Comparison of ENCODE assay signal across 17 cellular contexts in the genomic region with DNA sequence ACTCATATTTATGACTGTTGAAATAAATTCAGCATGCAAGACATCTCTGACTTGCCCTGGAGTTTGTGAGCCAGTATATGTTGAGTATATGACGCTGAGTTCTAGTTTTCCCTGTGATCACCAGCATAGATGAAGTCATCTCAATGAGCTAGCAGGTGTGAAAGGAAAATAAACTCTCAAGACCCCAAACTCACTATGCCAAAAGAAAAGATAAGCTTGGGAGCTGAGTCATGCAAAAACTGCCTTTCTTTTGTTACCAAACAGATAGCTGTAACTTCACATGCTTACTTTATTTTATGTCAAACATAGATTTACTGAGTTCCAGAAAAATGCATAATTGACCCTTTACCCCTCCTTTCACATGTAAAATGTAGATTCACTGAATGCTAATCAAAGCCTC. TPM values are rescaled to one million over a fixed set of nuclear protein-coding genes. Genes with fewer than 3 reads are reported as not detected.
DNase-seq lines count a peak whose midpoint lies in the region; ATAC-seq and TF ChIP-seq lines count a peak whose summit lies in the region.
"Had no signal": no experiment of that assay in that cellular context is flagged by ENCODE, and none has a peak within 500 bp of the region (broad histone marks: within the 10 kb centered on the region; RNA-seq: fewer than 3 reads in every experiment).

No MANE protein-coding gene starts in this region.

- peaks cover 52% of the 10 kb centered on the region for H3K36me3 Mint-ChIP-seq in natural killer cell treated with Interleukin-12 subunit alpha and Interleukin-12 subunit beta and Interleukin-15 and Interleukin-18, amount 100 ng/mL, for 72 hours
- H3K36me3 Mint-ChIP-seq in natural killer cell (peaks cover 16% of the 10 kb centered on the region), type B pancreatic cell (peaks cover 3% of the 10 kb centered on the region)
- H3K36me3 Mint-ChIP-seq in activated T-helper 17 cell treated with anti-CD3 and anti-CD28 coated beads, Interleukin-2, amount 50 U/mL, for 72 hours (ENCODE audit: low read depth), result peaks cover 100% of the 10 kb centered on the region
- peaks cover 30 to 68% of the 10 kb centered on the region in 2 donors for H3K36me3 Mint-ChIP-seq in activated T-cell treated with anti-CD3 and anti-CD28 coated beads, Interleukin-2, amount 50 U/mL, for 72 hours (ENCODE audit: insufficient read depth in 2 of 2)
- H3K36me3 Mint-ChIP-seq: CD14-positive monocyte had no signal

- no peaks in the 10 kb centered on the region for H3K9me3 Mint-ChIP-seq in natural killer cell treated with Interleukin-12 subunit alpha and Interleukin-12 subunit beta and Interleukin-15 and Interleukin-18, amount 100 ng/mL, for 72 hours
- H3K9me3 Mint-ChIP-seq in natural killer cell (no peaks in the 10 kb centered on the region), type B pancreatic cell (no peaks in the 10 kb centered on the region)
- no peaks in the 10 kb centered on the region for H3K9me3 Mint-ChIP-seq in activated T-helper 17 cell treated with anti-CD3 and anti-CD28 coated beads, Interleukin-2, amount 50 U/mL, for 72 hours
- peaks cover 4% of the 10 kb centered on the region in 2 donors for H3K9me3 Mint-ChIP-seq in activated T-cell treated with anti-CD3 and anti-CD28 coated beads, Interleukin-2, amount 50 U/mL, for 72 hours
- H3K9me3 Mint-ChIP-seq: CD8-positive, alpha-beta T cell; HFFc6 had no signal

- TF ChIP-seq CTCF in natural killer cell (IDR thresholded peaks at IDR 0.05) (no peak), type B pancreatic cell (conservative IDR thresholded peaks at IDR 0.05) (no peak), hepatocyte (IDR thresholded peaks at IDR 0.05; ENCODE audit: poor library complexity) (no peak)

- no peak overlapping the region for H3K27ac ChIP-seq in hepatocyte
- H3K27ac ChIP-seq: HL-60 had no signal

- H2AFZ ChIP-seq in hepatocyte, result no peak overlapping the region

- H3K9me3 ChIP-seq in hepatocyte (ENCODE audit: low read depth), result no peaks in the 10 kb centered on the region

- peak overlapping the region; percentile 36 to 42 for H3K27ac Mint-ChIP-seq in natural killer cell treated with Interleukin-12 subunit alpha and Interleukin-12 subunit beta and Interleukin-15 and Interleukin-18, amount 100 ng/mL, for 72 hours
- H3K27ac Mint-ChIP-seq in natural killer cell, result peak overlapping the region in 1 of 2 donors; percentile 23
- H3K27ac Mint-ChIP-seq in activated T-helper 17 cell treated with anti-CD3 and anti-CD28 coated beads, Interleukin-2, amount 50 U/mL, for 72 hours, result peak overlapping the region; percentile 31
- H3K27ac Mint-ChIP-seq in type B pancreatic cell, result peak overlapping the region; percentile 21
- no peak overlapping the region for H3K27ac Mint-ChIP-seq in activated T-cell treated with anti-CD3 and anti-CD28 coated beads, Interleukin-2, amount 50 U/mL, for 72 hours
- H3K27ac Mint-ChIP-seq: CD8-positive, alpha-beta T cell; HFFc6 had no signal

- no peak overlapping the region for H3K4me3 ChIP-seq in hepatocyte

- no peaks in the 10 kb centered on the region for H3K4me1 ChIP-seq in hepatocyte (ENCODE audit: insufficient read depth)

- no peaks in the 10 kb centered on the region for H3K27me3 Mint-ChIP-seq in natural killer cell treated with Interleukin-12 subunit alpha and Interleukin-12 subunit beta and Interleukin-15 and Interleukin-18, amount 100 ng/mL, for 72 hours
- H3K27me3 Mint-ChIP-seq in natural killer cell (ENCODE audit: low read depth in 2 of 2), result no peaks in the 10 kb centered on the region
- no peaks in the 10 kb centered on the region for H3K27me3 Mint-ChIP-seq in activated T-helper 17 cell treated with anti-CD3 and anti-CD28 coated beads, Interleukin-2, amount 50 U/mL, for 72 hours
- H3K27me3 Mint-ChIP-seq in type B pancreatic cell, result no peaks in the 10 kb centered on the region
- no peaks in the 10 kb centered on the region for H3K27me3 Mint-ChIP-seq in activated T-cell treated with anti-CD3 and anti-CD28 coated beads, Interleukin-2, amount 50 U/mL, for 72 hours (ENCODE audit: low read depth)

- no peaks in the 10 kb centered on the region for H3K9me2 ChIP-seq in hepatocyte (replicated peaks; ENCODE audit: insufficient read depth)

- no peaks in the 10 kb centered on the region for H3K79me2 ChIP-seq in hepatocyte

- H3K4me3 Mint-ChIP-seq in natural killer cell treated with Interleukin-12 subunit alpha and Interleukin-12 subunit beta and Interleukin-15 and Interleukin-18, amount 100 ng/mL, for 72 hours, result no peak overlapping the region
- no peak overlapping the region for H3K4me3 Mint-ChIP-seq in natural killer cell
- no peak overlapping the region for H3K4me3 Mint-ChIP-seq in activated T-helper 17 cell treated with anti-CD3 and anti-CD28 coated beads, Interleukin-2, amount 50 U/mL, for 72 hours
- no peak overlapping the region for H3K4me3 Mint-ChIP-seq in type B pancreatic cell
- H3K4me3 Mint-ChIP-seq in activated T-cell treated with anti-CD3 and anti-CD28 coated beads, Interleukin-2, amount 50 U/mL, for 72 hours, result no peak overlapping the region
- H3K4me3 Mint-ChIP-seq: CD14-positive monocyte; CD8-positive, alpha-beta T cell; H9; HFFc6 had no signal

- H3K4me2 ChIP-seq in hepatocyte, result no peak overlapping the region

- peaks cover 13 to 26% of the 10 kb centered on the region in 2 donors for H3K4me1 Mint-ChIP-seq in natural killer cell treated with Interleukin-12 subunit alpha and Interleukin-12 subunit beta and Interleukin-15 and Interleukin-18, amount 100 ng/mL, for 72 hours (ENCODE audit: low read depth in 2 of 2)
- peaks cover 0 to 16% of the 10 kb centered on the region in 2 donors for H3K4me1 Mint-ChIP-seq in natural killer cell
- H3K4me1 Mint-ChIP-seq in activated T-helper 17 cell treated with anti-CD3 and anti-CD28 coated beads, Interleukin-2, amount 50 U/mL, for 72 hours, result peaks cover under 1% of the 10 kb centered on the region
- H3K4me1 Mint-ChIP-seq in type B pancreatic cell (ENCODE audit: unreplicated experiment), result peaks cover 11% of the 10 kb centered on the region
- H3K4me1 Mint-ChIP-seq in activated T-cell treated with anti-CD3 and anti-CD28 coated beads, Interleukin-2, amount 50 U/mL, for 72 hours (ENCODE audit: low read depth), result peaks cover 13% of the 10 kb centered on the region
- H3K4me1 Mint-ChIP-seq: CD14-positive monocyte had no signal

- WGBS in hepatocyte (ENCODE audit: low lambda C conversion rate, missing lambda C conversion rate), result 88% methylated on average over 1 of the region's 1 CpG

- H4K20me1 ChIP-seq in hepatocyte (ENCODE audit: insufficient read depth, poor library complexity, severe bottlenecking), result no peaks in the 10 kb centered on the region

- H3K27me3 ChIP-seq in hepatocyte, result no peaks in the 10 kb centered on the region

- ATAC-seq in natural killer cell treated with Interleukin-12 subunit alpha and Interleukin-12 subunit beta and Interleukin-15 and Interleukin-18, amount 100 ng/mL, for 72 hours, result no peak
- ATAC-seq in natural killer cell, result no peak
- ATAC-seq in activated T-helper 17 cell treated with anti-CD3 and anti-CD28 coated beads, Interleukin-2, amount 50 U/mL, for 72 hours (replicated peaks), result no peak
- no peak for ATAC-seq in activated T-cell treated with anti-CD3 and anti-CD28 coated beads, Interleukin-2, amount 50 U/mL, for 72 hours (replicated peaks in 1 of 2)
- ATAC-seq: CD8-positive, alpha-beta T cell had no signal

- no peak for DNase-seq in natural killer cell treated with Interleukin-12 subunit alpha and Interleukin-12 subunit beta and Interleukin-15 and Interleukin-18, amount 100 ng/mL, for 72 hours (ENCODE audit: low spot score)
- DNase-seq in natural killer cell (no peak), OCI-M1 (lab: John Stamatoyannopoulos, UW) (peak; percentile 35), type B pancreatic cell (ENCODE audit: extremely low spot score, unreplicated experiment) (no peak), medulla oblongata (ENCODE audit: extremely low spot score) (no peak), hepatocyte (ENCODE audit: low spot score) (no peak)
- DNase-seq in activated T-cell treated with anti-CD3 and anti-CD28 coated beads, Interleukin-2, amount 50 U/mL, for 72 hours, result no peak
- DNase-seq: CD8-positive, alpha-beta T cell; COR-L47; DND-41; GDM1; GOT3; H9; HFFc6 had no signal

- H3K36me3 ChIP-seq in hepatocyte (replicated peaks; ENCODE audit: insufficient read depth, low read depth), result no peaks in the 10 kb centered on the region

- intact Hi-C loops in natural killer cell (cut with micrococcal nuclease), result no loop called here

RNA-seq across cellular contexts. Expression of gene SERBP1, which starts 52.9 kb away (rescaled TPM):
- total RNA-seq in natural killer cell treated with Interleukin-12 subunit alpha and Interleukin-12 subunit beta and Interleukin-15 and Interleukin-18, amount 100 ng/mL, for 72 hours, result 100 to 1,000 TPM; 319 to 328 TPM
- total RNA-seq in natural killer cell (100 to 1,000 TPM; 137 to 183 (median 149) TPM), type B pancreatic cell (ENCODE audit: low replicate concordance) (252 and 277 TPM in 2 replicates), hepatocyte (178 and 194 TPM in 2 replicates)
- total RNA-seq in activated T-helper 17 cell treated with anti-CD3 and anti-CD28 coated beads, Interleukin-2, amount 50 U/mL, for 72 hours, result 100 to 1,000 TPM; 225 to 393 TPM
- 102 and 104 TPM in 2 replicates for polyA plus RNA-seq in hepatocyte
- 100 to 1,000 TPM; 288 to 386 TPM for total RNA-seq in activated T-cell treated with anti-CD3 and anti-CD28 coated beads, Interleukin-2, amount 50 U/mL, for 72 hours
